ENCODE assay signal across 19 cellular contexts in genomic region chr11:7154881-7155344, GRCh38.
DNase-seq lines count a peak whose midpoint lies in the region; ATAC-seq lines count a peak whose summit lies in the region.
"Had no signal": no experiment of that assay in that cellular context is flagged by ENCODE, and none has a peak within 500 bp of the region (broad histone marks: within the 10 kb centered on the region; RNA-seq: fewer than 3 reads in every experiment).

No MANE protein-coding gene starts in this region.

- peak; percentile 45 for DNase-seq in Daoy (ENCODE audit: low read depth)
- peak; percentile 62 for DNase-seq in HT1080 (ENCODE audit: low read depth)
- DNase-seq in lung microvascular endothelial cell (ENCODE audit: low read depth in 2 of 2), result peak; percentile 77 to 78
- no peak for DNase-seq in NCI-H510A (lab: John Stamatoyannopoulos, UW)
- no peak for DNase-seq in HT-29 (ENCODE audit: low spot score)
- DNase-seq: activated CD4-positive, alpha-beta T cell treated with anti-CD3 and anti-CD28 coated beads for 1 hour; activated gamma-delta T cell; anterior cingulate cortex; Calu3; endodermal cell; naive B cell; NCI-H1436; NK-92 treated with Interleukin-12 subunit alpha and Interleukin-12 subunit beta, amount 100 ng/mL, for 24 hours; Right ventricle myocardium superior; testis had no signal

- peaks cover 5% of the 10 kb centered on the region for H3K27me3 Mint-ChIP-seq in activated T-helper 17 cell treated with anti-CD3 and anti-CD28 coated beads, Interleukin-2, amount 50 U/mL, for 72 hours

- H3K9me3 Mint-ChIP-seq in activated T-helper 17 cell treated with anti-CD3 and anti-CD28 coated beads, Interleukin-2, amount 50 U/mL, for 72 hours, result no peaks in the 10 kb centered on the region
- H3K9me3 Mint-ChIP-seq: GM23338 had no signal

- H3K36me3 Mint-ChIP-seq in activated T-helper 17 cell treated with anti-CD3 and anti-CD28 coated beads, Interleukin-2, amount 50 U/mL, for 72 hours (ENCODE audit: low read depth), result no peaks in the 10 kb centered on the region
- H3K36me3 Mint-ChIP-seq: naive B cell had no signal

- ATAC-seq in activated T-helper 17 cell treated with anti-CD3 and anti-CD28 coated beads, Interleukin-2, amount 50 U/mL, for 72 hours (replicated peaks), result peak; percentile 70
- ATAC-seq in GM18858 (IDR thresholded peaks at IDR 0.05; ENCODE audit: unreplicated experiment) (no peak), GM21619 (IDR thresholded peaks at IDR 0.05; ENCODE audit: unreplicated experiment) (no peak)
- ATAC-seq: GM23338 had no signal

- H3K4me3 Mint-ChIP-seq in activated T-helper 17 cell treated with anti-CD3 and anti-CD28 coated beads, Interleukin-2, amount 50 U/mL, for 72 hours, result no peak overlapping the region
- H3K4me3 Mint-ChIP-seq: endodermal cell, GM23338, naive B cell had no signal

- no peaks in the 10 kb centered on the region for H3K4me1 Mint-ChIP-seq in activated T-helper 17 cell treated with anti-CD3 and anti-CD28 coated beads, Interleukin-2, amount 50 U/mL, for 72 hours
- H3K4me1 Mint-ChIP-seq: GM23338, naive B cell had no signal

- H3K27ac Mint-ChIP-seq in activated T-helper 17 cell treated with anti-CD3 and anti-CD28 coated beads, Interleukin-2, amount 50 U/mL, for 72 hours, result no peak overlapping the region
- H3K27ac Mint-ChIP-seq: endodermal cell, GM23338, naive B cell had no signal

Comparison
In these comparisons a context has a peak if more than half of its experiments do, and no peak if none do; other contexts are left out.
1. DNase-seq: peak in Daoy (single experiment), HT1080 (single experiment) and lung microvascular endothelial cell (2 of 2); none in NCI-H510A (single experiment) and HT-29 (single experiment).